11 cellular contexts compared by ENCODE assay signal in genomic region chr20:45359069-45359405, GRCh38. TPM values are rescaled to one million over a fixed set of nuclear protein-coding genes. Genes with fewer than 3 reads are reported as not detected.
DNase-seq lines count a peak whose midpoint lies in the region; ATAC-seq and TF ChIP-seq lines count a peak whose summit lies in the region.
"Had no signal": no experiment of that assay in that cellular context is flagged by ENCODE, and none has a peak within 500 bp of the region (broad histone marks: within the 10 kb centered on the region; RNA-seq: fewer than 3 reads in every experiment).

No MANE protein-coding gene starts in this region.

- ATAC-seq in effector memory CD8-positive, alpha-beta T cell (replicated peaks) = no peak

- no peak overlapping the region for H3K4me3 Mint-ChIP-seq in activated naive CD8-positive, alpha-beta T cell treated with anti-CD3 and anti-CD28 coated beads for 36 hours
- H3K4me3 Mint-ChIP-seq in effector memory CD8-positive, alpha-beta T cell = no peak overlapping the region
- H3K4me3 Mint-ChIP-seq: CD4-positive, CD25-positive, alpha-beta regulatory T cell had no signal

- H3K9me3 ChIP-seq in stomach smooth muscle (ENCODE audit: control insufficient read depth in 2 of 2, low read length in 2 of 2) = no peaks in the 10 kb centered on the region

- H3K4me1 ChIP-seq in stomach smooth muscle (ENCODE audit: control insufficient read depth, insufficient read depth, low read length) = peaks cover 51% of the 10 kb centered on the region

- H3K4me3 ChIP-seq in choroid plexus epithelial cell (ENCODE audit: low read depth, low read length) (no peak overlapping the region), stomach smooth muscle (ENCODE audit: low read length in 2 of 2) (peak overlapping the region in 1 of 2 donors; percentile 24)

- H3K36me3 ChIP-seq in stomach smooth muscle (ENCODE audit: control insufficient read depth in 2 of 2, insufficient read depth in 2 of 2, low read length in 2 of 2) = no peaks in the 10 kb centered on the region

- no peaks in the 10 kb centered on the region for H3K27me3 Mint-ChIP-seq in activated naive CD8-positive, alpha-beta T cell treated with anti-CD3 and anti-CD28 coated beads for 36 hours
- no peaks in the 10 kb centered on the region for H3K27me3 Mint-ChIP-seq in effector memory CD8-positive, alpha-beta T cell
- H3K27me3 Mint-ChIP-seq: CD4-positive, CD25-positive, alpha-beta regulatory T cell had no signal

- H3K27me3 ChIP-seq in layer of hippocampus (ENCODE audit: control insufficient read depth, insufficient read depth, low read length) (no peaks in the 10 kb centered on the region), stomach smooth muscle (ENCODE audit: control insufficient read depth in 1 of 2, insufficient read depth in 2 of 2, low read length in 2 of 2) (no peaks in the 10 kb centered on the region)

- no peak for TF ChIP-seq CTCF in choroid plexus epithelial cell (conservative IDR thresholded peaks at IDR 0.05; ENCODE audit: low read depth, low read length)

- no peaks in the 10 kb centered on the region for H3K9me3 Mint-ChIP-seq in activated naive CD8-positive, alpha-beta T cell treated with anti-CD3 and anti-CD28 coated beads for 36 hours
- H3K9me3 Mint-ChIP-seq in effector memory CD8-positive, alpha-beta T cell = no peaks in the 10 kb centered on the region
- H3K9me3 Mint-ChIP-seq: CD4-positive, CD25-positive, alpha-beta regulatory T cell had no signal

- H3K27ac ChIP-seq in layer of hippocampus (ENCODE audit: low read depth, low read length) (peak overlapping the region; percentile 68), stomach smooth muscle (ENCODE audit: low read length) (peak overlapping the region; percentile 96)
- H3K27ac ChIP-seq: KMS-11 had no signal

- peak overlapping the region; percentile 64 to 68 for H3K9ac ChIP-seq in stomach smooth muscle (ENCODE audit: low read length in 2 of 2)
- H3K9ac ChIP-seq: KMS-11 had no signal

- H3K36me3 Mint-ChIP-seq in activated naive CD8-positive, alpha-beta T cell treated with anti-CD3 and anti-CD28 coated beads for 36 hours = peaks cover 4% of the 10 kb centered on the region
- peaks cover 13% of the 10 kb centered on the region for H3K36me3 Mint-ChIP-seq in effector memory CD8-positive, alpha-beta T cell (ENCODE audit: insufficient read depth)
- H3K36me3 Mint-ChIP-seq: CD4-positive, CD25-positive, alpha-beta regulatory T cell had no signal

- peaks cover 58% of the 10 kb centered on the region for H3K4me1 Mint-ChIP-seq in activated naive CD8-positive, alpha-beta T cell treated with anti-CD3 and anti-CD28 coated beads for 36 hours
- peaks cover 13 to 22% of the 10 kb centered on the region in 2 donors for H3K4me1 Mint-ChIP-seq in effector memory CD8-positive, alpha-beta T cell (ENCODE audit: low read depth in 2 of 2)

- DNase-seq in M059J (ENCODE audit: low read depth) = peak; percentile 91
- DNase-seq in choroid plexus epithelial cell (ENCODE audit: low read depth) = peak; percentile 89
- DNase-seq in COR-L47 (lab: John Stamatoyannopoulos, UW) = no peak
- no peak for DNase-seq in GM19238 (ENCODE audit: insufficient read length, low spot score)
- no peak for DNase-seq in activated naive CD8-positive, alpha-beta T cell treated with anti-CD3 and anti-CD28 coated beads for 36 hours
- DNase-seq in effector memory CD8-positive, alpha-beta T cell = no peak
- DNase-seq: activated naive CD4-positive, alpha-beta T cell; CD4-positive, CD25-positive, alpha-beta regulatory T cell had no signal

- H3K27ac Mint-ChIP-seq in activated naive CD8-positive, alpha-beta T cell treated with anti-CD3 and anti-CD28 coated beads for 36 hours = no peak overlapping the region
- no peak overlapping the region for H3K27ac Mint-ChIP-seq in effector memory CD8-positive, alpha-beta T cell
- H3K27ac Mint-ChIP-seq: CD4-positive, CD25-positive, alpha-beta regulatory T cell had no signal

RNA-seq across cellular contexts. Expression of gene SYS1, which starts 3.9 kb away (rescaled TPM):
- 26.7 and 29.4 TPM in 2 replicates for total RNA-seq in M059J (2014; rRNA removed; shearing (Covaris generic))
- total RNA-seq in activated naive CD8-positive, alpha-beta T cell treated with anti-CD3 and anti-CD28 coated beads for 36 hours = 10 to 100 TPM; 21.5 to 26.6 TPM

RNA-seq across cellular contexts. Expression of gene SDC4, which starts 10.8 kb away (rescaled TPM):
- 177 and 189 TPM in 2 replicates for total RNA-seq in M059J (2014; rRNA removed; shearing (Covaris generic))
- 10 to 100 TPM; 24.6 to 25.5 TPM for total RNA-seq in activated naive CD8-positive, alpha-beta T cell treated with anti-CD3 and anti-CD28 coated beads for 36 hours

RNA-seq across cellular contexts. Expression of gene TP53TG5, which starts 19.1 kb away (rescaled TPM):
- total RNA-seq in M059J (2014; rRNA removed; shearing (Covaris generic)) = not detected in 2 replicates
- under 1 TPM; 0.40 to 0.41 TPM for total RNA-seq in activated naive CD8-positive, alpha-beta T cell treated with anti-CD3 and anti-CD28 coated beads for 36 hours
- total RNA-seq: CD4-positive, CD25-positive, alpha-beta regulatory T cell had no signal

RNA-seq across cellular contexts. Expression of gene DBNDD2, which starts 49.1 kb away (rescaled TPM):
- total RNA-seq in M059J (2014; rRNA removed; shearing (Covaris generic)) = 15.4 and 17.6 TPM in 2 replicates
- 10 to 100 TPM; 18.1 to 20.1 TPM for total RNA-seq in activated naive CD8-positive, alpha-beta T cell treated with anti-CD3 and anti-CD28 coated beads for 36 hours

RNA-seq across cellular contexts. Expression of gene MATN4, which starts 50.9 kb away (rescaled TPM):
- total RNA-seq in M059J (2014; rRNA removed; shearing (Covaris generic)) = not detected in 2 replicates
- total RNA-seq in activated naive CD8-positive, alpha-beta T cell treated with anti-CD3 and anti-CD28 coated beads for 36 hours = 1 to 10 TPM in 1 of 2 experiments, under 1 TPM in 1; 0.64 to 1.1 TPM
- total RNA-seq: CD4-positive, CD25-positive, alpha-beta regulatory T cell had no signal

Comparison
In these comparisons a context has a peak if more than half of its experiments do, and no peak if none do; other contexts are left out.
1. DNase-seq: peak in M059J (single experiment) and choroid plexus epithelial cell (single experiment); none in COR-L47 (single experiment), GM19238 (single experiment), activated naive CD8-positive, alpha-beta T cell treated with anti-CD3 and anti-CD28 coated beads for 36 hours (single experiment) and effector memory CD8-positive, alpha-beta T cell (0 of 3).